Comparison of ENCODE assay signal across 9 cellular contexts in the genomic region with DNA sequence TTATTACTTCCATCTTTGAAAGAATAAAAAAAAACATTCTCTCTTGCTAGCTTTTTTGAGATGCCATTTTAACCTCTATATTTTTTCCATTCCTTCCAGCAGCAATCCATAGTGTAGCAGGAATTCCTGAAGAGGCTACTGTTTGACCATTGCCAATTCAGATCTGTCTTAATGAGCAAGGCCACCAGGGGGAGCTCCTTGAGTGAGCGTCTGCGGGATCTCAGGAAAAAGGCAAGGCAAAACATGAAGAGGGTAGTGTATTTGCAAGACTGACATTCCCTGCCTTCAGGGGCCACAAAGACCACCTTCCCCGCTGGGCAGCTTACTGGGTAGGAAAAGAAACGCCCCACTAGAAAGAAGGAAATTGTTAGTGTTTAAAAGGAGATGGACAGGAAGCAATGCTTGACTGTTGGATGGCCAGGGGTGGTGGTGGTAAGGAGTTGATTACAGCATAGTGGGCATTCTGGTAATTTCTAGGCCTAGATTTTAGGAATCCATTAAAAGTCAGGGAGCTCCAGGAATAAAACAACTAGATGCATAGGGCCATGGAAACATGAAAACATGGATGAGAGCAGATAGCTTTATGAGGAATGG.
DNase-seq lines count a peak whose midpoint lies in the region; ATAC-seq, FAIRE-seq and TF ChIP-seq lines count a peak whose summit lies in the region.
"Had no signal": no experiment of that assay in that cellular context is flagged by ENCODE, and none has a peak within 500 bp of the region (broad histone marks: within the 10 kb centered on the region; RNA-seq: fewer than 3 reads in every experiment).

No MANE protein-coding gene starts in this region.

- H3K27ac ChIP-seq in esophagus muscularis mucosa (replicated peaks in 1 of 4), result no peak overlapping the region
- H3K27ac ChIP-seq: epithelial cell of prostate had no signal

- no peak for TF ChIP-seq EP300 in esophagus muscularis mucosa (IDR thresholded peaks at IDR 0.05)

- TF ChIP-seq CTCF in esophagus muscularis mucosa (IDR thresholded peaks at IDR 0.05), result peak; percentile 44 to 72 (median 62)

- H3K4me1 ChIP-seq in esophagus muscularis mucosa, result no peaks in the 10 kb centered on the region

- ATAC-seq in GM21576 (IDR thresholded peaks at IDR 0.05; ENCODE audit: unreplicated experiment) (peak; percentile 75), naive B cell (ENCODE audit: low read depth in 2 of 2) (no peak)

- no peak for TF ChIP-seq POLR2A in esophagus muscularis mucosa (IDR thresholded peaks at IDR 0.05; ENCODE audit: low read depth)

- H3K27me3 Mint-ChIP-seq in naive B cell, result peaks cover 0 to 14% (median 5%) of the 10 kb centered on the region in 3 donors

- no peaks in the 10 kb centered on the region for H3K36me3 ChIP-seq in esophagus muscularis mucosa

- intact Hi-C loops in esophagus muscularis mucosa (cut with DNase I), result no loop called here

- H3K4me3 ChIP-seq in esophagus muscularis mucosa, result no peak overlapping the region

- H3K36me3 Mint-ChIP-seq in naive B cell, result no peaks in the 10 kb centered on the region

- no peak for FAIRE-seq in urothelium cell line (lab: Jason Lieb, UNC)

- no peaks in the 10 kb centered on the region for H3K27me3 ChIP-seq in esophagus muscularis mucosa

- 43% methylated on average over 4 of the region's 4 CpGs for WGBS in esophagus muscularis mucosa

- H3K9me3 ChIP-seq in esophagus muscularis mucosa, result peaks cover 0 to 12% (median 2%) of the 10 kb centered on the region in 4 donors

- H3K4me1 Mint-ChIP-seq in naive B cell, result no peaks in the 10 kb centered on the region

- peaks cover 0 to 13% (median 4%) of the 10 kb centered on the region in 7 donors for H3K9me3 Mint-ChIP-seq in naive B cell

- H3K4me3 Mint-ChIP-seq in naive B cell, result no peak overlapping the region

- H3K27ac Mint-ChIP-seq in naive B cell, result no peak overlapping the region

- DNase-seq in NCI-H2227 (lab: John Stamatoyannopoulos, UW; ENCODE audit: unreplicated experiment) (peak; percentile 46), NCI-H2227 treated with DMSO at 0.1 percent for 48 hours (lab: John Stamatoyannopoulos, UW) (no peak), LoVo (ENCODE audit: low spot score) (peak; percentile 34), esophagus muscularis mucosa (ENCODE audit: extremely low spot score) (no peak), naive B cell (peak; percentile 3), urothelium cell line (ENCODE audit: low spot score) (peak; percentile 48)
- DNase-seq in activated CD4-positive, alpha-beta T cell treated with anti-CD3 and anti-CD28 coated beads for 48 hours, result peak; percentile 57

Comparison
In these comparisons a context has a peak if more than half of its experiments do, and no peak if none do; other contexts are left out.
1. DNase-seq: peak in NCI-H2227 (single experiment), LoVo (single experiment), activated CD4-positive, alpha-beta T cell treated with anti-CD3 and anti-CD28 coated beads for 48 hours (single experiment), naive B cell (single experiment) and urothelium cell line (single experiment); none in NCI-H2227 treated with DMSO at 0.1 percent for 48 hours (single experiment) and esophagus muscularis mucosa (single experiment).